25 cellular contexts compared by ENCODE assay signal in genomic region chr22:33474587-33474986, GRCh38.
"Had no signal": no experiment of that assay in that cellular context is flagged by ENCODE, and none has a peak within 500 bp of the region (broad histone marks: within the 10 kb centered on the region; RNA-seq: fewer than 3 reads in every experiment).

No MANE protein-coding gene starts in this region.

- H3K36me3 Mint-ChIP-seq: activated CD4-positive, alpha-beta memory T cell treated with anti-CD3 and anti-CD28 coated beads for 36 hours; activated naive CD8-positive, alpha-beta T cell; brain; T-cell had no signal

- H3K27ac ChIP-seq: VCaP had no signal

- ATAC-seq: activated T-cell treated with anti-CD3 and anti-CD28 coated beads, Interleukin-2, amount 50 U/mL, for 4 hours; PC-3; T-cell had no signal

- H3K4me3 Mint-ChIP-seq: activated CD4-positive, alpha-beta memory T cell treated with anti-CD3 and anti-CD28 coated beads for 36 hours; activated CD4-positive, alpha-beta T cell treated with anti-CD3 and anti-CD28 coated beads, Interleukin-2, amount 10 ng/mL, durations not matched to agents 7 days and 5 days; activated naive CD4-positive, alpha-beta T cell treated with anti-CD3 and anti-CD28 coated beads for 36 hours; activated naive CD8-positive, alpha-beta T cell; activated T-cell treated with anti-CD3 and anti-CD28 coated beads, Interleukin-2, amount 50 U/mL, for 4 hours; brain; central memory CD8-positive, alpha-beta T cell; T-cell had no signal

- H3K4me1 Mint-ChIP-seq: activated CD4-positive, alpha-beta T cell treated with anti-CD3 and anti-CD28 coated beads, Interleukin-2, amount 10 ng/mL, durations not matched to agents 7 days and 5 days; central memory CD8-positive, alpha-beta T cell; T-cell had no signal

- H3K27ac Mint-ChIP-seq: activated CD4-positive, alpha-beta memory T cell treated with anti-CD3 and anti-CD28 coated beads for 36 hours; activated CD4-positive, alpha-beta T cell treated with anti-CD3 and anti-CD28 coated beads, Interleukin-2, amount 10 ng/mL, durations not matched to agents 7 days and 5 days; activated naive CD4-positive, alpha-beta T cell treated with anti-CD3 and anti-CD28 coated beads for 36 hours; activated naive CD8-positive, alpha-beta T cell; T-cell had no signal

- H3K27me3 Mint-ChIP-seq: activated CD4-positive, alpha-beta memory T cell treated with anti-CD3 and anti-CD28 coated beads for 36 hours; activated CD4-positive, alpha-beta T cell treated with anti-CD3 and anti-CD28 coated beads, Interleukin-2, amount 10 ng/mL, durations not matched to agents 7 days and 5 days; activated naive CD8-positive, alpha-beta T cell; brain; central memory CD8-positive, alpha-beta T cell had no signal

- H3K9me3 Mint-ChIP-seq: activated naive CD4-positive, alpha-beta T cell treated with anti-CD3 and anti-CD28 coated beads for 36 hours; brain had no signal

- FAIRE-seq: astrocyte, RCC 7860 had no signal

- DNase-seq: activated CD4-positive, alpha-beta memory T cell treated with anti-CD3 and anti-CD28 coated beads for 36 hours; activated CD4-positive, alpha-beta T cell treated with anti-CD3 and anti-CD28 coated beads, Interleukin-2, amount 10 ng/mL, durations not matched to agents 7 days and 5 days; activated CD4-positive, CD25-positive, alpha-beta regulatory T cell; activated CD8-positive, alpha-beta memory T cell treated with anti-CD3 and anti-CD28 coated beads for 24 hours; activated effector memory CD4-positive, alpha-beta T cell treated with anti-CD3 and anti-CD28 coated beads, Interleukin-2, amount 50 U/mL, for 16 hours; activated naive CD4-positive, alpha-beta T cell treated with anti-CD3 and anti-CD28 coated beads for 36 hours; activated T-cell treated with anti-CD3 and anti-CD28 coated beads, Interleukin-2, amount 50 U/mL, for 4 hours; amygdala; KG1; MV-4-11; NCI-H1092 treated with DMSO at 0.1 percent for 48 hours; NCI-H1436; NCI-H1694 treated with DMSO at 0.1 percent for 48 hours; NCI-H2029 treated with DMSO at 0.1 percent for 48 hours; NCI-H446 treated with DMSO at 0.1 percent for 48 hours; NCI-H82; PC-3; SHP77 treated with DMSO at 0.1 percent for 48 hours; T-cell had no signal
